21 cellular contexts compared by ENCODE assay signal in genomic region chr18:42517896-42518295, GRCh38.
DNase-seq lines count a peak whose midpoint lies in the region; ATAC-seq, FAIRE-seq and TF ChIP-seq lines count a peak whose summit lies in the region.
"Had no signal": no experiment of that assay in that cellular context is flagged by ENCODE, and none has a peak within 500 bp of the region (broad histone marks: within the 10 kb centered on the region; RNA-seq: fewer than 3 reads in every experiment).

No MANE protein-coding gene starts in this region.

- FAIRE-seq in RCC 7860 (lab: Jason Lieb, UNC) = peak; percentile 24
- FAIRE-seq in islet of Langerhans (lab: Jason Lieb, UNC) = peak; percentile 13
- FAIRE-seq: GM12892, GM18507 had no signal

- DNase-seq in M059J (ENCODE audit: low read depth) (peak; percentile 55), RCC 7860 (ENCODE audit: low spot score) (no peak), mucosa of descending colon (no peak), foreskin keratinocyte (no peak)
- DNase-seq in activated naive CD4-positive, alpha-beta T cell treated with anti-CD3 and anti-CD28 coated beads for 36 hours = no peak
- DNase-seq: 8988T; CD4-positive, alpha-beta memory T cell; DMS153; DMS79; GDM1; GOT3; H7; HFFc6 had no signal

- no peaks in the 10 kb centered on the region for H3K9me3 ChIP-seq in mucosa of descending colon
- H3K9me3 ChIP-seq: BLaER1 had no signal

- H3K27ac Mint-ChIP-seq in activated naive CD4-positive, alpha-beta T cell treated with anti-CD3 and anti-CD28 coated beads for 36 hours = no peak overlapping the region
- H3K27ac Mint-ChIP-seq: CD14-positive monocyte; CD4-positive, alpha-beta memory T cell; HFFc6 had no signal

- intact Hi-C loops in mucosa of descending colon (cut with DNase I, micrococcal nuclease) = no loop called here
- intact Hi-C loops in activated naive CD4-positive, alpha-beta T cell treated with anti-CD3 and anti-CD28 coated beads for 36 hours (cut with micrococcal nuclease) = no loop called here

- H3K4me3 ChIP-seq in mucosa of descending colon = no peak overlapping the region
- H3K4me3 ChIP-seq: BLaER1 had no signal

- H3K4me3 Mint-ChIP-seq in activated naive CD4-positive, alpha-beta T cell treated with anti-CD3 and anti-CD28 coated beads for 36 hours = no peak overlapping the region
- H3K4me3 Mint-ChIP-seq: CD14-positive monocyte; CD4-positive, alpha-beta memory T cell; HFFc6 had no signal

- peaks cover 2% of the 10 kb centered on the region for H3K9me3 Mint-ChIP-seq in activated naive CD4-positive, alpha-beta T cell treated with anti-CD3 and anti-CD28 coated beads for 36 hours

- H3K4me1 Mint-ChIP-seq in activated naive CD4-positive, alpha-beta T cell treated with anti-CD3 and anti-CD28 coated beads for 36 hours (ENCODE audit: low read depth) = no peaks in the 10 kb centered on the region
- H3K4me1 Mint-ChIP-seq: CD14-positive monocyte; CD4-positive, alpha-beta memory T cell had no signal

- H3K4me1 ChIP-seq in mucosa of descending colon (ENCODE audit: low read depth) (no peaks in the 10 kb centered on the region), foreskin keratinocyte (no peaks in the 10 kb centered on the region)
- H3K4me1 ChIP-seq: BLaER1 had no signal

- H3K36me3 Mint-ChIP-seq in activated naive CD4-positive, alpha-beta T cell treated with anti-CD3 and anti-CD28 coated beads for 36 hours (ENCODE audit: low read depth) = no peaks in the 10 kb centered on the region
- H3K36me3 Mint-ChIP-seq: CD14-positive monocyte; CD4-positive, alpha-beta memory T cell had no signal

- H3K36me3 ChIP-seq in mucosa of descending colon (ENCODE audit: low read depth) = no peaks in the 10 kb centered on the region
- H3K36me3 ChIP-seq: BLaER1 had no signal

- CTCF ChIA-PET in activated naive CD4-positive, alpha-beta T cell treated with anti-CD3 and anti-CD28 coated beads for 36 hours (lab: Charles Lee) = no interaction called here

- ATAC-seq in mucosa of descending colon (peak; percentile 47), HG03565 (IDR thresholded peaks at IDR 0.05; ENCODE audit: unreplicated experiment) (no peak), GM18861 (IDR thresholded peaks at IDR 0.05; ENCODE audit: unreplicated experiment) (no peak), foreskin keratinocyte (no peak)
- ATAC-seq: HCT116 had no signal

- no peaks in the 10 kb centered on the region for H3K27me3 ChIP-seq in foreskin keratinocyte
- H3K27me3 ChIP-seq: BLaER1 had no signal

- no peak for TF ChIP-seq CTCF in mucosa of descending colon (IDR thresholded peaks at IDR 0.05)
- no peak for TF ChIP-seq CTCF in foreskin keratinocyte (conservative IDR thresholded peaks at IDR 0.05)

- H3K27ac ChIP-seq in foreskin keratinocyte = no peak overlapping the region
- H3K27ac ChIP-seq: BLaER1 had no signal

- no peaks in the 10 kb centered on the region for H3K27me3 Mint-ChIP-seq in activated naive CD4-positive, alpha-beta T cell treated with anti-CD3 and anti-CD28 coated beads for 36 hours (ENCODE audit: low read depth)
- H3K27me3 Mint-ChIP-seq: CD4-positive, alpha-beta memory T cell had no signal
